23 cellular contexts compared by ENCODE assay signal in the genomic region with DNA sequence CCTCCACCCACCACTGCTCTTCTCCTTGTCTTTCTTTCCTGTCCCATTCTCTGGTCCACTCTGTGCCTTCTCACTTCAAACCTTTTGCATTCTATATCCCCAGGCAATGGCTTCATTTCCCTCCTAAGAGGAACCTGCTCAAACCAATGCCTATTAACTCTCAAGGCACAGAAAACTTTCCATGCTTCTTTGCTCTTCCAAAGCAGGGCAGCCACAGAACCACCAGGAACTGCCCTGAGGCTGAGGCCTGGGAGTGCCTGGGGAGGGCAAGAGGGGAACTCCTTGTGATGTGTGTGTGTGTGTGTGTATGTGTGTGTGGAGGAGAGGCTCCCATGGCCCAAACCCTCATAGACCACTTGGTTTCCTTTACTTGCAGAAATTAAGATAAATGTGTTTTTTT. TPM values are rescaled to one million over a fixed set of nuclear protein-coding genes. Genes with fewer than 3 reads are reported as not detected.
"Had no signal": no experiment of that assay in that cellular context is flagged by ENCODE, and none has a peak within 500 bp of the region (broad histone marks: within the 10 kb centered on the region; RNA-seq: fewer than 3 reads in every experiment).

No MANE protein-coding gene starts in this region.

- H3K4me3 ChIP-seq: breast epithelium, PC-9 had no signal

- H3K4me1 Mint-ChIP-seq: activated CD4-positive, alpha-beta T cell treated with anti-CD3 and anti-CD28 coated beads, Interleukin-2, amount 10 ng/mL, durations not matched to agents 7 days and 5 days; activated naive CD4-positive, alpha-beta T cell treated with anti-CD3 and anti-CD28 coated beads, Interleukin-2, amount 10 ng/mL, durations not matched to agents 7 days and 5 days; activated naive CD8-positive, alpha-beta T cell treated with anti-CD3 and anti-CD28 coated beads for 36 hours had no signal

- H3K27ac Mint-ChIP-seq: activated CD4-positive, alpha-beta memory T cell treated with anti-CD3 and anti-CD28 coated beads for 36 hours; activated CD4-positive, alpha-beta T cell treated with anti-CD3 and anti-CD28 coated beads, Interleukin-2, amount 10 ng/mL, durations not matched to agents 7 days and 5 days; activated naive CD4-positive, alpha-beta T cell treated with anti-CD3 and anti-CD28 coated beads, Interleukin-2, amount 10 ng/mL, durations not matched to agents 7 days and 5 days; activated naive CD8-positive, alpha-beta T cell treated with anti-CD3 and anti-CD28 coated beads for 36 hours; activated T-cell treated with anti-CD3 and anti-CD28 coated beads, Interleukin-2, amount 50 U/mL, for 72 hours; activated T-helper 2 cell treated with anti-CD3 and anti-CD28 coated beads, Interferon-gamma antibody, Interleukin-2, Interleukin-4, amounts not matched to agents 10 μg/mL and 5 μg/mL and 100 μg/mL, durations not matched to agents 14 hours and 24 hours and 36 hours; T-helper 17 cell had no signal

- H3K27ac ChIP-seq: breast epithelium, PC-9, VCaP had no signal

- H3K36me3 ChIP-seq: breast epithelium had no signal

- H3K4me3 Mint-ChIP-seq: activated CD4-positive, alpha-beta memory T cell treated with anti-CD3 and anti-CD28 coated beads for 36 hours; activated CD4-positive, alpha-beta T cell treated with anti-CD3 and anti-CD28 coated beads, Interleukin-2, amount 10 ng/mL, durations not matched to agents 7 days and 5 days; activated naive CD4-positive, alpha-beta T cell treated with anti-CD3 and anti-CD28 coated beads, Interleukin-2, amount 10 ng/mL, durations not matched to agents 7 days and 5 days; activated naive CD8-positive, alpha-beta T cell treated with anti-CD3 and anti-CD28 coated beads for 36 hours; activated T-cell treated with anti-CD3 and anti-CD28 coated beads, Interleukin-2, amount 50 U/mL, for 72 hours; T-helper 17 cell had no signal

- H3K9me3 Mint-ChIP-seq: activated naive CD4-positive, alpha-beta T cell treated with anti-CD3 and anti-CD28 coated beads, Interleukin-2, amount 10 ng/mL, durations not matched to agents 7 days and 5 days; activated naive CD8-positive, alpha-beta T cell treated with anti-CD3 and anti-CD28 coated beads for 36 hours; activated T-cell treated with anti-CD3 and anti-CD28 coated beads, Interleukin-2, amount 50 U/mL, for 72 hours; activated T-helper 2 cell treated with anti-CD3 and anti-CD28 coated beads, Interferon-gamma antibody, Interleukin-2, Interleukin-4, amounts not matched to agents 10 μg/mL and 5 μg/mL and 100 μg/mL, durations not matched to agents 14 hours and 24 hours and 36 hours had no signal

- H3K27me3 ChIP-seq: breast epithelium had no signal

- H3K4me1 ChIP-seq: breast epithelium had no signal

- ATAC-seq: activated T-cell treated with anti-CD3 and anti-CD28 coated beads, Interleukin-2, amount 50 U/mL, for 72 hours; T-helper 17 cell had no signal

- DNase-seq: activated CD4-positive, alpha-beta memory T cell treated with anti-CD3 and anti-CD28 coated beads for 36 hours; activated CD4-positive, alpha-beta T cell treated with anti-CD3 and anti-CD28 coated beads, Interleukin-2, amount 10 ng/mL, durations not matched to agents 7 days and 5 days; activated CD4-positive, CD25-positive, alpha-beta regulatory T cell; activated gamma-delta T cell treated with Interleukin-2 at 50 U/mL for 16 hours; activated naive CD4-positive, alpha-beta T cell treated with anti-CD3 and anti-CD28 coated beads, Interleukin-2, amount 10 ng/mL, durations not matched to agents 7 days and 5 days; activated naive CD8-positive, alpha-beta T cell treated with anti-CD3 and anti-CD28 coated beads for 36 hours; activated T-cell treated with anti-CD3 and anti-CD28 coated beads, Interleukin-2, amount 50 U/mL, for 72 hours; caudate nucleus; Karpas-422; NCI-H1105 treated with DMSO at 0.1 percent for 48 hours; NCI-H1436 treated with DMSO at 0.1 percent for 48 hours; NCI-H187; NCI-H2081; NCI-H446; NCI-H524; PC-9; SIG-M5; T-helper 17 cell; T1000 had no signal

RNA-seq across cellular contexts. Expression of a gene that starts 14.1 kb away (rescaled TPM):
- total RNA-seq: activated CD4-positive, alpha-beta memory T cell treated with anti-CD3 and anti-CD28 coated beads for 36 hours; activated CD4-positive, alpha-beta T cell treated with anti-CD3 and anti-CD28 coated beads, Interleukin-2, amount 10 ng/mL, durations not matched to agents 7 days and 5 days; activated CD8-positive, alpha-beta memory T cell treated with anti-CD3 and anti-CD28 coated beads for 36 hours; activated naive CD8-positive, alpha-beta T cell treated with anti-CD3 and anti-CD28 coated beads for 36 hours; activated T-cell treated with anti-CD3 and anti-CD28 coated beads, Interleukin-2, amount 50 U/mL, for 72 hours; activated T-helper 2 cell treated with anti-CD3 and anti-CD28 coated beads, Interferon-gamma antibody, Interleukin-2, Interleukin-4, amounts not matched to agents 10 μg/mL and 5 μg/mL and 100 μg/mL, durations not matched to agents 14 hours and 24 hours and 36 hours; breast epithelium; PC-9; T-helper 17 cell had no signal
